In the genomic region with DNA sequence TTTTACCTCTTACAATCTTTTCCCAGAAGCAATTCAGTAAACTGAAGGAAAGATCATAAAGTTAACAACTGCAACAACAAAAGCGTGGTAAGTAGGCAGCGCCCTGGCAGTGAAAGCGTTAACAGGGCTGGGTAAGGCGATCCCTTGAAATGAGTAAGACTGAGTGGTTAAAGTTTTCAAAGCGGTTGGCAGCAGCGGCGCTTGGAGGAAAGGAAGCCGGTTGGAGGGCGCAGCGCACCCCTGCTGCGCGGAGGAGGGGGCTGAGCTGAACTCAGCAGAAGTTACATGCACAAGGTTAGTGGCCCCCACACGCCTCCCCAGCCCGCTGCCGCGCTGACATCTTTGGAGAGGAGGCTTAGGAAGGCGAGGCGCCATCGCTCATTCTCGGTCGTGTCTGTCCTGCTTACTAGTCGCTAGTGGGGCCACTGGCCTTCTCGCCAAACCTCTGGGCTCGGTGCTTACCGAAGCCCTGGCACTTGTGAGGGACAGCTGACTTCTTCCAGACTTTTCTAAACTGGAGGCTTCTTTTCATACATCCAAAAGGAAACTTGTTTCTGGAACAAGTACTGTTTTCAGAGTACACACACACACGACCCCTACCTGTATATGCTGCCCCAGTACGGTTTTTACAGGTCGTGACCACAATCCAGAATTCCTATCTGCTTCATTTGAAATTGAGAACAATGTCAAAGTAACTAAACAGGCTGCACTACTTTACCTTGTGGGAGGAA, we compare ENCODE assay signal across 8 cellular contexts. TPM values are rescaled to one million over a fixed set of nuclear protein-coding genes. Genes with fewer than 3 reads are reported as not detected.
A peak's percentile ranks its signal among the peaks of the same experiment; 100 is the strongest.
DNase-seq lines count a peak whose midpoint lies in the region; ATAC-seq and TF ChIP-seq lines count a peak whose summit lies in the region.

TSS of gene SH3RF2 (plus strand) at position 178 of the 731 bp plus-strand sequence. CDS start 1,351 bp downstream, outside the sequence.

- no peak within 1 kb of the TSS for H3K27ac Mint-ChIP-seq in T-helper 1 cell treated with Interleukin-12 subunit alpha and Interleukin-12 subunit beta and Interleukin-4 antibody, amounts not matched to agents 30 μg/mL and 1 μg/mL, for 36 hours

- peak within 1 kb of the TSS; percentile 65 for H3K4me3 Mint-ChIP-seq in T-helper 1 cell treated with Interleukin-12 subunit alpha and Interleukin-12 subunit beta and Interleukin-4 antibody, amounts not matched to agents 30 μg/mL and 1 μg/mL, for 36 hours

- no peaks in the 10 kb centered on the region for H3K9me3 Mint-ChIP-seq in T-helper 1 cell treated with Interleukin-12 subunit alpha and Interleukin-12 subunit beta and Interleukin-4 antibody, amounts not matched to agents 30 μg/mL and 1 μg/mL, for 36 hours

- H3K4me3 ChIP-seq in epithelial cell of esophagus (ENCODE audit: low read length) (peak within 1 kb of the TSS; percentile 94), mucosa of rectum (ENCODE audit: low read length in 2 of 2) (peak within 1 kb of the TSS; percentile 69 to 81), upper lobe of left lung (peak within 1 kb of the TSS; percentile 22 to 47 (median 36))

- no peak for TF ChIP-seq EP300 in upper lobe of left lung (IDR thresholded peaks at IDR 0.05)

- H3K4me1 Mint-ChIP-seq in T-helper 1 cell treated with Interleukin-12 subunit alpha and Interleukin-12 subunit beta and Interleukin-4 antibody, amounts not matched to agents 30 μg/mL and 1 μg/mL, for 36 hours (ENCODE audit: low read depth), result peaks cover 20% of the 10 kb centered on the region

- TF ChIP-seq CTCF in epithelial cell of esophagus (IDR thresholded peaks at IDR 0.05; ENCODE audit: insufficient read depth, low read depth, low read length, missing control alignments), result no peak
- no peak for TF ChIP-seq CTCF in upper lobe of left lung (IDR thresholded peaks at IDR 0.05)

- TF ChIP-seq POLR2A in upper lobe of left lung (IDR thresholded peaks at IDR 0.05), result peak in 1 of 4 donors; percentile 25

- H3K27me3 ChIP-seq in mucosa of rectum (ENCODE audit: control insufficient read depth in 2 of 2, insufficient read depth in 2 of 2, low read length in 2 of 2), result no peaks in the 10 kb centered on the region
- H3K27me3 ChIP-seq in upper lobe of left lung, result no peaks in the 10 kb centered on the region

- H3K9me3 ChIP-seq in mucosa of rectum (ENCODE audit: control insufficient read depth in 2 of 2, low read length in 2 of 2), result no peaks in the 10 kb centered on the region
- H3K9me3 ChIP-seq in upper lobe of left lung, result no peaks in the 10 kb centered on the region

- H3K36me3 ChIP-seq in mucosa of rectum (ENCODE audit: control insufficient read depth in 2 of 2, insufficient read depth in 2 of 2, low read length in 2 of 2) (no peaks in the 10 kb centered on the region), upper lobe of left lung (no peaks in the 10 kb centered on the region)

- 4 to 6% methylated on average over 23 to 25 of the region's 28 CpGs for WGBS in upper lobe of left lung, 2 donors

- peak; percentile 72 for DNase-seq in activated effector memory CD4-positive, alpha-beta T cell treated with anti-CD3 and anti-CD28 coated beads, Interleukin-2, amount 50 U/mL, for 16 hours
- no peak for DNase-seq in activated effector memory CD4-positive, alpha-beta T cell treated with Interleukin-2 at 50 U/mL for 16 hours
- DNase-seq in epithelial cell of esophagus (ENCODE audit: low read depth), result peak; percentile 87
- DNase-seq in upper lobe of left lung, result peak; percentile 46 to 86
- DNase-seq in GM19240 (ENCODE audit: insufficient read length, low spot score), result no peak

- peaks cover 85% of the 10 kb centered on the region for H3K27me3 Mint-ChIP-seq in T-helper 1 cell treated with Interleukin-12 subunit alpha and Interleukin-12 subunit beta and Interleukin-4 antibody, amounts not matched to agents 30 μg/mL and 1 μg/mL, for 36 hours (ENCODE audit: low read depth)

- H3K9ac ChIP-seq in mucosa of rectum (ENCODE audit: low read depth in 1 of 2, low read length in 2 of 2), result peak within 1 kb of the TSS; percentile 74 to 83

- H3K36me3 Mint-ChIP-seq in T-helper 1 cell treated with Interleukin-12 subunit alpha and Interleukin-12 subunit beta and Interleukin-4 antibody, amounts not matched to agents 30 μg/mL and 1 μg/mL, for 36 hours (ENCODE audit: low read depth), result no peaks in the 10 kb centered on the region

- peaks cover 15 to 40% of the 10 kb centered on the region in 2 donors for H3K4me1 ChIP-seq in mucosa of rectum (ENCODE audit: control insufficient read depth in 2 of 2, insufficient read depth in 2 of 2, low read length in 2 of 2)
- H3K4me1 ChIP-seq in upper lobe of left lung, result peaks cover 5 to 17% (median 9%) of the 10 kb centered on the region in 4 donors

- H3K27ac ChIP-seq in mucosa of rectum (ENCODE audit: low read depth in 2 of 2, low read length in 2 of 2) (peak within 1 kb of the TSS; percentile 79 to 80), upper lobe of left lung (peak within 1 kb of the TSS in 2 of 4 donors; percentile 26 to 41)

- ATAC-seq in upper lobe of left lung (ENCODE audit: low FRiP score in 2 of 2) (peak; percentile 74 to 75), GM18867 (IDR thresholded peaks at IDR 0.05; ENCODE audit: unreplicated experiment) (no peak)

RNA-seq across cellular contexts. Expression of gene SH3RF2, which starts in this region (rescaled TPM):
- 10 to 100 TPM in 4 of 6 donors, 1 to 10 TPM in 2; 9.2 to 19.3 (median 14.3) TPM for total RNA-seq in upper lobe of left lung

Comparison
In these comparisons a context has a peak if more than half of its experiments do, and no peak if none do; other contexts are left out.
1. DNase-seq: peak in activated effector memory CD4-positive, alpha-beta T cell treated with anti-CD3 and anti-CD28 coated beads, Interleukin-2, amount 50 U/mL, for 16 hours (single experiment), epithelial cell of esophagus (single experiment) and upper lobe of left lung (2 of 2); none in activated effector memory CD4-positive, alpha-beta T cell treated with Interleukin-2 at 50 U/mL for 16 hours (single experiment) and GM19240 (single experiment).
2. H3K4me3 ChIP-seq: peak in every context shown above with its lines; median percentile 94 in epithelial cell of esophagus; 75 in mucosa of rectum; 36 in upper lobe of left lung.